ENCODE assay signal across 13 cellular contexts in the genomic region with DNA sequence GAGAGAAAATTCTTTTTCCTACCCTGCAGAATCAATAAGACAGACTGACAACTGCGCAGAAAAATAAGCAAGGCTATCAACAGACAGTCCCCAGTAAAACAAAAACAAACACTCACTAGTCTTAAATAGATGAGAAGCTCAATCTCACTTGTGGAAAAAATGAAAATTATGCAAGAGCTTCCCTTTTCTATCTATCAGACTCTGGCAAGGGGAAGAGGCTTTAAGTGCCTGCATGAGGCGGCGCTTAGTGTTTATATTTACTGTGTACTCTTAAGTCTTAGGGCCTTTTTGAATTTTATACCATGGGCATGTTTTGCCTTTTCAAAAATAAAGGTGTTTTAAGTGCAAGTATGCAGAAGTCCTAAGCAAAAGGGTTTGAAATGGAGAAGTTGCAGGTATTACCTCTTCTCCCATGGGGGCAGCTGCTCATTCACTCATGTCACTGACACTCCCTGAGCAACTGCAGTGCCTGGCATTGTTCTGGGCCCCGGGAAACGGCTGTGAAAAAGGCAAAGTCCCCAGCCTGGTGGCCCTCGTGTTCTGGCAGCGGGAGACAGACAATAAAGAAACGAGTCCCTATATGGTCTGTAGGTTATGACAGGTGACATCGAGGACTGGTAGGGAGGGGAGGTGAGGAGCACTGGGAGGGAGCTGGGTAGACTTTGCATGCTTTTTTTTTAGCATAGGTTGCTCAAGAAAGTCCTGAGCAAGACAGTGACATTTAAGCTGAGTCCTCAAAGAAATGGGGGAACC. TPM values are rescaled to one million over a fixed set of nuclear protein-coding genes. Genes with fewer than 3 reads are reported as not detected.
A peak's percentile ranks its signal among the peaks of the same experiment; 100 is the strongest.
DNase-seq lines count a peak whose midpoint lies in the region; ATAC-seq and TF ChIP-seq lines count a peak whose summit lies in the region.
"Had no signal": no experiment of that assay in that cellular context is flagged by ENCODE, and none has a peak within 500 bp of the region (broad histone marks: within the 10 kb centered on the region; RNA-seq: fewer than 3 reads in every experiment).

No MANE protein-coding gene starts in this region.

- BruUV-seq in OCI-LY7 (replicated peaks; lab: Mats Ljungman, UMichigan), result no TSS peak

- peak; percentile 48 to 59 for ATAC-seq in lower lobe of right lung
- no peak for ATAC-seq in HG03095 (IDR thresholded peaks at IDR 0.05; ENCODE audit: unreplicated experiment)

- H3K9ac ChIP-seq in GM23248, result no peak overlapping the region

- H3K9me2 ChIP-seq in OCI-LY7 (ENCODE audit: insufficient read depth, low read length), result no peaks in the 10 kb centered on the region
- no peaks in the 10 kb centered on the region for H3K9me2 ChIP-seq in GM23248 (ENCODE audit: insufficient read depth)

- H3K9me3 ChIP-seq in HEK293 (ENCODE audit: control insufficient read depth, insufficient read depth, low read depth, low read length) (no peaks in the 10 kb centered on the region), OCI-LY7 (ENCODE audit: low read length) (no peaks in the 10 kb centered on the region), lower lobe of right lung (no peaks in the 10 kb centered on the region), GM23248 (ENCODE audit: low read depth) (no peaks in the 10 kb centered on the region)
- H3K9me3 ChIP-seq: BE2C, stomach had no signal

- H3K4me3 ChIP-seq in HEK293 (ENCODE audit: low read depth, low read length) (no peak overlapping the region), OCI-LY7 (ENCODE audit: low read depth, low read length, poor library complexity, severe bottlenecking) (peak overlapping the region; percentile 19), lower lobe of right lung (no peak overlapping the region), GM23248 (no peak overlapping the region)
- H3K4me3 ChIP-seq: stomach had no signal

- peak overlapping the region; percentile 59 for H2AFZ ChIP-seq in OCI-LY7 (ENCODE audit: low read length)
- H2AFZ ChIP-seq in GM23248, result no peak overlapping the region

- H3K4me1 ChIP-seq in HEK293 (ENCODE audit: control insufficient read depth, insufficient read depth, low read length) (no peaks in the 10 kb centered on the region), OCI-LY7 (ENCODE audit: insufficient read depth, low read length, poor library complexity, severe bottlenecking) (peaks cover 32% of the 10 kb centered on the region), lower lobe of right lung (peaks cover 10% of the 10 kb centered on the region), GM23248 (ENCODE audit: insufficient read depth) (no peaks in the 10 kb centered on the region)
- H3K4me1 ChIP-seq: BE2C, stomach had no signal

- intact Hi-C loops in OCI-LY7 (cut with micrococcal nuclease; ENCODE audit: unreplicated experiment), result no loop called here
- intact Hi-C loops in lower lobe of right lung (cut with DNase I), result no loop called here

- H3K79me2 ChIP-seq in OCI-LY7 (ENCODE audit: insufficient read depth, low read depth, low read length) (no peaks in the 10 kb centered on the region), GM23248 (ENCODE audit: insufficient read depth) (no peaks in the 10 kb centered on the region)

- TF ChIP-seq CTCF in HEK293 (tag by site-specific recombination; IDR thresholded peaks at IDR 0.05), result no peak
- TF ChIP-seq CTCF in OCI-LY7 (conservative IDR thresholded peaks at IDR 0.05; ENCODE audit: low read length), result no peak
- no peak for TF ChIP-seq CTCF in lower lobe of right lung (IDR thresholded peaks at IDR 0.05)

- H3K27ac ChIP-seq in HEK293 (ENCODE audit: extremely low read depth, low read depth, low read length) (no peak overlapping the region), OCI-LY7 (ENCODE audit: low read depth, low read length, poor library complexity, severe bottlenecking) (peak overlapping the region; percentile 59), lower lobe of right lung (no peak overlapping the region), GM23248 (no peak overlapping the region)
- H3K27ac ChIP-seq: brain microvascular endothelial cell, stomach had no signal

- WGBS in GM23248 (ENCODE audit: low coverage in 1 of 2, low lambda C conversion rate in 2 of 2, missing lambda C conversion rate in 2 of 2), 2 experiments, result 62 to 68% methylated on average over 9 of the region's 9 CpGs

- no peaks in the 10 kb centered on the region for H3F3A ChIP-seq in GM23248 (ENCODE audit: insufficient read depth)

- H3K4me2 ChIP-seq in OCI-LY7 (ENCODE audit: low read length), result peak overlapping the region; percentile 50
- no peak overlapping the region for H3K4me2 ChIP-seq in GM23248 (ENCODE audit: unreplicated experiment)

- POLR2A ChIA-PET in HEK293 (lab: Yijun Ruan, JAX) (no interaction called here), OCI-LY7 (lab: Charles Lee) (interaction anchor here (1.0 to 1.5 kb wide), 2 partner anchors 17 to 37 kb away, joined by 3 to 4 read pairs; no protein-coding TSS in a partner anchor)

- CTCF ChIA-PET in HEK293 (lab: Yijun Ruan, JAX) (interaction anchor here (2.3 kb wide), 1 partner anchor 16 kb away, joined by 7 read pairs; no protein-coding TSS in a partner anchor), OCI-LY7 (lab: Charles Lee; ENCODE audit: unreplicated experiment) (no interaction called here)

- in situ Hi-C loops in GM23248 (cut with MboI), result no loop called here

- H3K27me3 ChIP-seq in lower lobe of right lung (ENCODE audit: low read depth) (no peaks in the 10 kb centered on the region), GM23248 (replicated peaks; ENCODE audit: insufficient read depth) (peaks cover 11% of the 10 kb centered on the region)
- H3K27me3 ChIP-seq: brain microvascular endothelial cell had no signal

- DNase-seq in AML-193 (lab: John Stamatoyannopoulos, UW) (peak; percentile 61 to 62), OCI-LY7 (ENCODE audit: low spot score) (peak; percentile 83), lower lobe of right lung (no peak), GM23248 (no peak), activated T-cell treated with anti-CD3 and anti-CD28 coated beads for 4 hours (no peak)
- no peak for DNase-seq in activated CD4-positive, CD25-positive, alpha-beta regulatory T cell (lab: John Stamatoyannopoulos, UW)
- DNase-seq: activated effector memory CD4-positive, alpha-beta T cell treated with Interleukin-2 at 50 U/mL for 16 hours; BE2C; brain microvascular endothelial cell; stomach; T-helper 1 cell had no signal

- H4K20me1 ChIP-seq in OCI-LY7 (ENCODE audit: insufficient read depth, low read length), result no peaks in the 10 kb centered on the region
- H4K20me1 ChIP-seq in GM23248 (ENCODE audit: insufficient read depth), result no peaks in the 10 kb centered on the region

- H3K36me3 ChIP-seq in HEK293 (ENCODE audit: control insufficient read depth in 2 of 2, insufficient read depth in 1 of 2, low read length in 2 of 2) (no peaks in the 10 kb centered on the region), OCI-LY7 (ENCODE audit: insufficient read depth, low read length) (no peaks in the 10 kb centered on the region), lower lobe of right lung (no peaks in the 10 kb centered on the region), GM23248 (ENCODE audit: low read depth) (no peaks in the 10 kb centered on the region)
- H3K36me3 ChIP-seq: BE2C, brain microvascular endothelial cell, stomach had no signal

TF ChIP-seq in HEK293, 187 proteins besides CTCF, POLR2A, EP300 and RAD21 (continues in another document):
- TF ChIP-seq ZNF830 (tag by site-specific recombination; IDR thresholded peaks at IDR 0.05; ENCODE audit: low read depth) (no peak), ZNF473 (tag by site-specific recombination; IDR thresholded peaks at IDR 0.05) (no peak), ZBTB17 (tag by site-specific recombination; IDR thresholded peaks at IDR 0.05) (0 out of 2 replicates have a peak, but pooled peaks have one; percentile 20), ZBTB48 (tag by site-specific recombination; IDR thresholded peaks at IDR 0.05) (no peak), HOXA7 (CRISPR knock-in tag; IDR thresholded peaks at IDR 0.05; ENCODE audit: borderline replicate concordance) (no peak), ZNF664 (tag by site-specific recombination; IDR thresholded peaks at IDR 0.05) (no peak), PRDM4 (tag by site-specific recombination; IDR thresholded peaks at IDR 0.05) (no peak)

RNA-seq across cellular contexts. Expression of gene HSBP1, which starts 35.2 kb away (rescaled TPM):
- 131 and 150 TPM in 2 replicates for total RNA-seq in OCI-LY7 (2014; rRNA removed; shearing (Covaris generic))
- total RNA-seq in OCI-LY7 (2022) (104 and 105 TPM in 2 replicates), lower lobe of right lung (105 TPM)
- total RNA-seq in GM23248 (2014; rRNA removed; shearing (Covaris generic)), result 20.7 and 32.2 TPM in 2 replicates
- 392 and 405 TPM in 2 replicates for polyA plus RNA-seq in GM23248 (2016; fragmentation: Nextera tagmentation; extraction: Ambion mirVana)

RNA-seq across cellular contexts. Expression of gene MLYCD, which starts 56.0 kb away (rescaled TPM):
- total RNA-seq in OCI-LY7 (2014; rRNA removed; shearing (Covaris generic)), result 3.2 and 3.5 TPM in 2 replicates
- total RNA-seq in OCI-LY7 (2022) (10.9 and 11.1 TPM in 2 replicates), lower lobe of right lung (9.1 TPM)
- 1.4 and 2.8 TPM in 2 replicates for total RNA-seq in GM23248 (2014; rRNA removed; shearing (Covaris generic))
- polyA plus RNA-seq in GM23248 (2016; fragmentation: Nextera tagmentation; extraction: Ambion mirVana), result 1.8 and 2.2 TPM in 2 replicates

Comparison
In these comparisons a context has a peak if more than half of its experiments do, and no peak if none do; other contexts are left out.
1. DNase-seq: peak in AML-193 (2 of 2) and OCI-LY7 (single experiment); none in lower lobe of right lung (single experiment), GM23248 (single experiment), activated CD4-positive, CD25-positive, alpha-beta regulatory T cell (0 of 4) and activated T-cell treated with anti-CD3 and anti-CD28 coated beads for 4 hours (single experiment).